ENCODE assay signal across 8 cellular contexts in the genomic region with DNA sequence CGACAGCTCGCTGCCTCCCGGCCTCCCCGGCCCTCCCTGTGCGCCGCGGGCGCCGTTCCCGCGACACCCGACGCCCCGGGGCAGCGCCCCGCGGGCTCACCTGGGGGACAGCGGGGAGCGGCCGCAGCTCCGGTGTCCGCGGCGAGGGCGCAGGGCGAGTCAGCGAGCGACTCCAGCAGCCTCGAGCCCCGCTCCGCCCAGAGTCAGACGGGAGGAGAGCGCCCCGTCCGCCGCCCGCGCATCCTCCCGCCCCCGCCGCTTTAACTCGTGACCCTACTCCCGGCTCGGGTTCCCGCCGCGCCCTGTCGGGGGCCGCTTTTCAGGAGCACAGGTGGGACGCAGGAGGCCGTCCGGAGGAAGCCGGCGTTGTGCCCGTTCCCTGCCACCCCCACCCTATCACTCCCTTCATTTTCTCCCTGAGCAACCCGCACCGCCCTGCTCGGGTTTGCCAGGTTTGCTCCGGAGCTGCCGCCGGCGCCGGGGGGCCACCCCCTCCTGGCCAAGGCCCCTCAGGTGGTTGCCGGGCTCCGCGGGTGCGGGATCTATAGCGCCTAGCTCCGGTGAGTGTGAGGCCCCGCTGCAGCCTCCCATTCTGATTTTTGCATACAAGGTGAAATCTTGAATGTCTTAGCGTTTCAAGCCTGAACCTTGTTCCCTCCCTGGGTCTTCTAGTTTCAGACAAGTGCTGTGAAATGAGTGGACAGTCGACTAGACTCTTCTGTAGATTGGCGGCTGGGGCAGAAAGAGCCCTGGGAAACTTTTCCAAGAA. TPM values are rescaled to one million over a fixed set of nuclear protein-coding genes. Genes with fewer than 3 reads are reported as not detected.
DNase-seq lines count a peak whose midpoint lies in the region; ATAC-seq and TF ChIP-seq lines count a peak whose summit lies in the region.

A gene with protein sequence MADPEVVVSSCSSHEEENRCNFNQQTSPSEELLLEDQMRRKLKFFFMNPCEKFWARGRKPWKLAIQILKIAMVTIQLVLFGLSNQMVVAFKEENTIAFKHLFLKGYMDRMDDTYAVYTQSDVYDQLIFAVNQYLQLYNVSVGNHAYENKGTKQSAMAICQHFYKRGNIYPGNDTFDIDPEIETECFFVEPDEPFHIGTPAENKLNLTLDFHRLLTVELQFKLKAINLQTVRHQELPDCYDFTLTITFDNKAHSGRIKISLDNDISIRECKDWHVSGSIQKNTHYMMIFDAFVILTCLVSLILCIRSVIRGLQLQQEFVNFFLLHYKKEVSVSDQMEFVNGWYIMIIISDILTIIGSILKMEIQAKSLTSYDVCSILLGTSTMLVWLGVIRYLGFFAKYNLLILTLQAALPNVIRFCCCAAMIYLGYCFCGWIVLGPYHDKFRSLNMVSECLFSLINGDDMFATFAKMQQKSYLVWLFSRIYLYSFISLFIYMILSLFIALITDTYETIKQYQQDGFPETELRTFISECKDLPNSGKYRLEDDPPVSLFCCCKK (minus strand): TSS at position 205 of the 769 bp plus-strand sequence. CDS start 3,140 bp downstream, outside the sequence.

- no peak within 1 kb of the TSS for H3K27ac ChIP-seq in heart right ventricle

- H3K4me1 ChIP-seq in heart right ventricle = peaks cover 3 to 15% (median 8%) of the 10 kb centered on the region in 9 donors

- ATAC-seq in GM18868 (IDR thresholded peaks at IDR 0.05; ENCODE audit: unreplicated experiment) (peak; percentile 58), HG02973 (IDR thresholded peaks at IDR 0.05; ENCODE audit: unreplicated experiment) (peak; percentile 69), heart right ventricle (peak in 6 of 8 donors; percentile 9 to 69 (median 52))

- in situ Hi-C loops in ACHN (cut with HindIII; ENCODE audit: low pct_ligation_motif_present, low pct_unique_long_range_greater_than_20kb, low sequenced_read_pairs) = no loop called here

- WGBS in heart right ventricle, 2 donors = 2% methylated on average over 49 to 73 of the region's 73 CpGs

- DNase-seq in ACHN (peak; percentile 33), NCI-H510A (lab: John Stamatoyannopoulos, UW) (peak; percentile 80), heart right ventricle (peak in 1 of 2 donors; percentile 28), retinal pigment epithelial cell (ENCODE audit: low read depth) (no peak), cerebellar cortex (ENCODE audit: low spot score) (no peak)
- peak; percentile 28 for DNase-seq in activated effector memory CD4-positive, alpha-beta T cell treated with Interleukin-2 at 50 U/mL for 16 hours

- H3K4me3 ChIP-seq in heart right ventricle (peak within 1 kb of the TSS; percentile 43 to 57 (median 47)), retinal pigment epithelial cell (ENCODE audit: low read length) (peak within 1 kb of the TSS; percentile 58)

- H3K9me3 ChIP-seq in heart right ventricle = no peaks in the 10 kb centered on the region

- intact Hi-C loops in heart right ventricle (cut with DNase I) = no loop called here

- peaks cover 11 to 94% (median 67%) of the 10 kb centered on the region in 7 donors for H3K27me3 ChIP-seq in heart right ventricle

- no peaks in the 10 kb centered on the region for H3K36me3 ChIP-seq in heart right ventricle

- TF ChIP-seq CTCF in heart right ventricle (IDR thresholded peaks at IDR 0.05) (no peak), retinal pigment epithelial cell (conservative IDR thresholded peaks at IDR 0.05; ENCODE audit: low read depth, low read length) (no peak)

RNA-seq across cellular contexts. Expression of the gene that starts here (rescaled TPM):
- under 1 TPM in 9 of 10 donors, not detected in 1; 0.13 to 0.92 (median 0.28) TPM for total RNA-seq in heart right ventricle
- polyA plus RNA-seq in heart right ventricle = 1 to 10 TPM in 1 of 2 donors, under 1 TPM in 1; 0.13 to 2.7 TPM

Comparison
In these comparisons a context has a peak if more than half of its experiments do, and no peak if none do; other contexts are left out.
1. DNase-seq: peak in ACHN (single experiment), NCI-H510A (single experiment) and activated effector memory CD4-positive, alpha-beta T cell treated with Interleukin-2 at 50 U/mL for 16 hours (single experiment); none in retinal pigment epithelial cell (single experiment) and cerebellar cortex (single experiment).
2. Peak in every context shown above with its lines, with median percentiles within 50 percentile points of each other: ATAC-seq.